Comparison of ENCODE assay signal across 9 cellular contexts in genomic region chr15:20356444-20357138, GRCh38.
A peak's percentile ranks its signal among the peaks of the same experiment; 100 is the strongest.
DNase-seq lines count a peak whose midpoint lies in the region; ATAC-seq and TF ChIP-seq lines count a peak whose summit lies in the region.
"Had no signal": no experiment of that assay in that cellular context is flagged by ENCODE, and none has a peak within 500 bp of the region (broad histone marks: within the 10 kb centered on the region; RNA-seq: fewer than 3 reads in every experiment).

No MANE protein-coding gene starts in this region.

- DNase-seq in GM12865 (ENCODE audit: low read depth) (peak; percentile 79), WTC11 (ENCODE audit: low spot score) (peak; percentile 56), choroid plexus epithelial cell (ENCODE audit: low read depth) (peak; percentile 16), mesenteric fat pad (ENCODE audit: low spot score) (peak; percentile 93), NCI-H1105 treated with DMSO at 0.1 percent for 48 hours (lab: John Stamatoyannopoulos, UW) (no peak)

- CTCF ChIA-PET in WTC11 (lab: Charles Lee): interaction anchor here (0.9 kb wide), 1 partner anchor 15 kb away, joined by 3 read pairs; no protein-coding TSS in a partner anchor

- H3K4me1 Mint-ChIP-seq in WTC11: no peaks in the 10 kb centered on the region
- H3K4me1 Mint-ChIP-seq in stimulated activated memory B cell treated with anti-CD40 and anti-IgM and Interleukin-4, amounts not matched to agents 10 μg/mL and 1 μg/mL and 100 μg/mL, for 72 hours: peaks cover 5% of the 10 kb centered on the region
- H3K4me1 Mint-ChIP-seq: brain had no signal

- peak; percentile 56 for ATAC-seq in HG03066 (IDR thresholded peaks at IDR 0.05; ENCODE audit: low read depth, unreplicated experiment)
- ATAC-seq in WTC11: peak; percentile 55
- peak; percentile 24 for ATAC-seq in stimulated activated memory B cell treated with anti-CD40 and anti-IgM and Interleukin-4, amounts not matched to agents 10 μg/mL and 1 μg/mL and 100 μg/mL, for 72 hours
- ATAC-seq in HG03457 (IDR thresholded peaks at IDR 0.05; ENCODE audit: unreplicated experiment): no peak

- TF ChIP-seq CTCF in GM12865 (IDR thresholded peaks at IDR 0.05; ENCODE audit: insufficient read depth, low read depth, low read length, missing control alignments) (peak; percentile 93), WTC11 (IDR thresholded peaks at IDR 0.05) (peak; percentile 93), choroid plexus epithelial cell (conservative IDR thresholded peaks at IDR 0.05; ENCODE audit: low read depth, low read length) (peak; percentile 62)

- H3K4me3 Mint-ChIP-seq in WTC11: no peak overlapping the region
- H3K4me3 Mint-ChIP-seq in stimulated activated memory B cell treated with anti-CD40 and anti-IgM and Interleukin-4, amounts not matched to agents 10 μg/mL and 1 μg/mL and 100 μg/mL, for 72 hours: no peak overlapping the region
- H3K4me3 Mint-ChIP-seq: brain had no signal

- H3K4me3 ChIP-seq in GM12865 (ENCODE audit: low read depth, low read length) (no peak overlapping the region), choroid plexus epithelial cell (ENCODE audit: low read depth, low read length) (no peak overlapping the region)

- no peak overlapping the region for H3K27ac Mint-ChIP-seq in WTC11
- H3K27ac Mint-ChIP-seq in stimulated activated memory B cell treated with anti-CD40 and anti-IgM and Interleukin-4, amounts not matched to agents 10 μg/mL and 1 μg/mL and 100 μg/mL, for 72 hours: no peak overlapping the region
- H3K27ac Mint-ChIP-seq: brain had no signal

- POLR2A ChIA-PET in WTC11 (lab: Charles Lee): no interaction called here

- H3K9me3 Mint-ChIP-seq in WTC11: peaks cover 37% of the 10 kb centered on the region
- H3K9me3 Mint-ChIP-seq in stimulated activated memory B cell treated with anti-CD40 and anti-IgM and Interleukin-4, amounts not matched to agents 10 μg/mL and 1 μg/mL and 100 μg/mL, for 72 hours: no peaks in the 10 kb centered on the region

- peaks cover 26% of the 10 kb centered on the region for H3K27me3 Mint-ChIP-seq in WTC11 (ENCODE audit: low read depth)
- H3K27me3 Mint-ChIP-seq in stimulated activated memory B cell treated with anti-CD40 and anti-IgM and Interleukin-4, amounts not matched to agents 10 μg/mL and 1 μg/mL and 100 μg/mL, for 72 hours: peaks cover 13% of the 10 kb centered on the region
- H3K27me3 Mint-ChIP-seq: brain had no signal

- no peaks in the 10 kb centered on the region; the same call in none of the 2 replicates for H3K36me3 Mint-ChIP-seq in WTC11
- no peaks in the 10 kb centered on the region for H3K36me3 Mint-ChIP-seq in stimulated activated memory B cell treated with anti-CD40 and anti-IgM and Interleukin-4, amounts not matched to agents 10 μg/mL and 1 μg/mL and 100 μg/mL, for 72 hours
- H3K36me3 Mint-ChIP-seq: brain had no signal

TF ChIP-seq in WTC11, 78 proteins besides CTCF, POLR2A, EP300 and RAD21:
- no peak for TF ChIP-seq NFYB (CRISPR knock-in tag; conservative IDR thresholded peaks at IDR 0.05; ENCODE audit: low read depth)
- TF ChIP-seq USF1 (CRISPR knock-in tag; IDR thresholded peaks at IDR 0.05): no peak
- TF ChIP-seq PRRX2 (CRISPR knock-in tag; IDR thresholded peaks at IDR 0.05): no peak
- no peak for TF ChIP-seq STAT6 (CRISPR knock-in tag; conservative IDR thresholded peaks at IDR 0.05; ENCODE audit: low read depth)
- TF ChIP-seq OVOL2 (CRISPR knock-in tag; IDR thresholded peaks at IDR 0.05; ENCODE audit: borderline replicate concordance): no peak
- no peak for TF ChIP-seq ZNF263 (CRISPR knock-in tag; IDR thresholded peaks at IDR 0.05; ENCODE audit: low read depth)
